In genomic region chr20:35145141-35145564, GRCh38 we compare ENCODE assay signal across 8 cellular contexts. TPM values are rescaled to one million over a fixed set of nuclear protein-coding genes. Genes with fewer than 3 reads are reported as not detected.
DNase-seq lines count a peak whose midpoint lies in the region; ATAC-seq and TF ChIP-seq lines count a peak whose summit lies in the region.

No MANE protein-coding gene starts in this region.

- H2BK120ac ChIP-seq in mesendoderm (ENCODE audit: low read depth, low read length) = no peak overlapping the region

- no peaks in the 10 kb centered on the region for H4K20me1 ChIP-seq in Loucy (ENCODE audit: insufficient read depth, low read length, poor library complexity, severe bottlenecking)

- peaks cover 16% of the 10 kb centered on the region for H3K4me1 ChIP-seq in Loucy (ENCODE audit: insufficient read depth, low read length, poor library complexity, severe bottlenecking)
- H3K4me1 ChIP-seq in SJCRH30 = peaks cover 6% of the 10 kb centered on the region; the same call in 1 of the 2 replicates
- H3K4me1 ChIP-seq in effector memory CD4-positive, alpha-beta T cell (ENCODE audit: control insufficient read depth, insufficient read depth, low read length, poor library complexity, severe bottlenecking) = peaks cover 10% of the 10 kb centered on the region
- H3K4me1 ChIP-seq in mesendoderm (ENCODE audit: control insufficient read depth, low read depth, low read length) = peaks cover 2% of the 10 kb centered on the region

- no peak overlapping the region for H3K4me3 ChIP-seq in Loucy (ENCODE audit: low read length, poor library complexity, severe bottlenecking)
- no peak overlapping the region for H3K4me3 ChIP-seq in SJCRH30
- H3K4me3 ChIP-seq in effector memory CD4-positive, alpha-beta T cell (ENCODE audit: insufficient read depth, low read depth, low read length, poor library complexity, severe bottlenecking) = no peak overlapping the region
- H3K4me3 ChIP-seq in mesendoderm (ENCODE audit: low read length) = no peak overlapping the region

- H3K9me3 ChIP-seq in Loucy (ENCODE audit: insufficient read depth, low read depth, low read length) (no peaks in the 10 kb centered on the region), SJCRH30 (replicated peaks) (no peaks in the 10 kb centered on the region)
- no peaks in the 10 kb centered on the region for H3K9me3 ChIP-seq in effector memory CD4-positive, alpha-beta T cell (ENCODE audit: control insufficient read depth, low read length)

- H3K4me1 Mint-ChIP-seq in activated T-cell treated with anti-CD3 and anti-CD28 coated beads, Interleukin-2, amount 50 U/mL, for 4 hours (ENCODE audit: low read depth) = peaks cover 39% of the 10 kb centered on the region

- H3K4me3 Mint-ChIP-seq in activated T-cell treated with anti-CD3 and anti-CD28 coated beads, Interleukin-2, amount 50 U/mL, for 4 hours = peak overlapping the region; percentile 37

- H3F3A ChIP-seq in Loucy (ENCODE audit: low read depth) = no peaks in the 10 kb centered on the region

- no peaks in the 10 kb centered on the region for H3K27me3 ChIP-seq in Loucy (ENCODE audit: insufficient read depth, low read length, poor library complexity, severe bottlenecking)
- no peaks in the 10 kb centered on the region for H3K27me3 ChIP-seq in SJCRH30
- H3K27me3 ChIP-seq in effector memory CD4-positive, alpha-beta T cell (replicated peaks; ENCODE audit: control insufficient read depth, insufficient read depth, low read length, poor library complexity, severe bottlenecking) = no peaks in the 10 kb centered on the region
- no peaks in the 10 kb centered on the region for H3K27me3 ChIP-seq in mesendoderm (ENCODE audit: insufficient read depth, low read length, poor library complexity)

- H3K9ac ChIP-seq in Loucy (ENCODE audit: low read depth, low read length, poor library complexity, severe bottlenecking) = no peak overlapping the region
- H3K9ac ChIP-seq in mesendoderm (ENCODE audit: low read length) = no peak overlapping the region

- TF ChIP-seq CTCF in Loucy (conservative IDR thresholded peaks at IDR 0.05; ENCODE audit: low read length) = peak; percentile 94

- no peak overlapping the region for H3K23ac ChIP-seq in mesendoderm (ENCODE audit: low read length)

- no peak overlapping the region for H3K4me2 ChIP-seq in Loucy (ENCODE audit: low read depth, low read length, poor library complexity, severe bottlenecking)
- no peak overlapping the region for H3K4me2 ChIP-seq in mesendoderm (ENCODE audit: low read length)

- H4K5ac ChIP-seq in mesendoderm (ENCODE audit: low read length) = no peak overlapping the region

- no peak overlapping the region for H3K4ac ChIP-seq in mesendoderm (ENCODE audit: low read depth, low read length)

- no CpG with 5 or more reads among the region's 2 CpGs for WGBS in mesendoderm (ENCODE audit: extremely low coverage, insufficient coverage, low lambda C conversion rate)

- no peak overlapping the region for H4K8ac ChIP-seq in mesendoderm (ENCODE audit: low read depth, low read length)

- H3K9me3 Mint-ChIP-seq in activated T-cell treated with anti-CD3 and anti-CD28 coated beads, Interleukin-2, amount 50 U/mL, for 4 hours = no peaks in the 10 kb centered on the region

- H3K79me1 ChIP-seq in mesendoderm (ENCODE audit: low read length) = no peaks in the 10 kb centered on the region

- no peak for ATAC-seq in activated T-cell treated with anti-CD3 and anti-CD28 coated beads, Interleukin-2, amount 50 U/mL, for 4 hours
- no peak for ATAC-seq in HG03108 (IDR thresholded peaks at IDR 0.05; ENCODE audit: unreplicated experiment)
- ATAC-seq in GM19397 (IDR thresholded peaks at IDR 0.05; ENCODE audit: unreplicated experiment) = no peak

- H3K18ac ChIP-seq in mesendoderm (ENCODE audit: low read length) = no peak overlapping the region

- H3K36me3 Mint-ChIP-seq in activated T-cell treated with anti-CD3 and anti-CD28 coated beads, Interleukin-2, amount 50 U/mL, for 4 hours (ENCODE audit: insufficient read depth) = peaks cover 17% of the 10 kb centered on the region

- DNase-seq in activated T-cell treated with anti-CD3 and anti-CD28 coated beads, Interleukin-2, amount 50 U/mL, for 4 hours = no peak
- DNase-seq in activated T-cell treated with anti-CD3 and anti-CD28 coated beads, Interleukin-2, amount 50 U/mL, for 48 hours = no peak
- DNase-seq in SJCRH30 (peak; percentile 34 to 81), mesendoderm (peak; percentile 69)
- peak in 1 of 3 donors; percentile 6 for DNase-seq in effector memory CD4-positive, alpha-beta T cell

- H3K56ac ChIP-seq in mesendoderm (ENCODE audit: low read length) = no peak overlapping the region

- H3K27me3 Mint-ChIP-seq in activated T-cell treated with anti-CD3 and anti-CD28 coated beads, Interleukin-2, amount 50 U/mL, for 4 hours (ENCODE audit: low read depth) = no peaks in the 10 kb centered on the region

- no peak overlapping the region for H2AK5ac ChIP-seq in mesendoderm (ENCODE audit: low read length)

- H3K27ac ChIP-seq in SJCRH30 (no peak overlapping the region), mesendoderm (ENCODE audit: low read depth, low read length) (no peak overlapping the region)
- peak overlapping the region; percentile 33 for H3K27ac ChIP-seq in effector memory CD4-positive, alpha-beta T cell (ENCODE audit: insufficient read depth, low read length, poor library complexity, severe bottlenecking)

- peaks cover 8% of the 10 kb centered on the region for H3K79me2 ChIP-seq in Loucy (ENCODE audit: insufficient read depth, low read length)
- no peaks in the 10 kb centered on the region for H3K79me2 ChIP-seq in mesendoderm (ENCODE audit: control insufficient read depth, insufficient read depth, low read length)

- H3K9me2 ChIP-seq in Loucy (replicated peaks; ENCODE audit: low read depth, low read length) = no peaks in the 10 kb centered on the region

- no peak overlapping the region for H2BK5ac ChIP-seq in mesendoderm (ENCODE audit: low read length)

- H3K36me3 ChIP-seq in Loucy (ENCODE audit: insufficient read depth, low read length) (no peaks in the 10 kb centered on the region), SJCRH30 (no peaks in the 10 kb centered on the region), mesendoderm (ENCODE audit: control insufficient read depth, insufficient read depth, low read length) (no peaks in the 10 kb centered on the region)
- H3K36me3 ChIP-seq in effector memory CD4-positive, alpha-beta T cell (ENCODE audit: control insufficient read depth, insufficient read depth, low read length) = peaks cover 22% of the 10 kb centered on the region

- no peak overlapping the region for H2BK15ac ChIP-seq in mesendoderm (replicated peaks; ENCODE audit: low read depth)

- H2AFZ ChIP-seq in Loucy (ENCODE audit: low read length) = no peak overlapping the region

RNA-seq across cellular contexts. Expression of gene EDEM2, which starts 2.0 kb away (rescaled TPM):
- total RNA-seq in activated T-cell treated with anti-CD3 and anti-CD28 coated beads, Interleukin-2, amount 50 U/mL, for 4 hours = 10 to 100 TPM; 14.0 to 16.9 (median 16.7) TPM
- 19.2 and 19.4 TPM in 2 replicates for total RNA-seq in SJCRH30 (2014; rRNA removed; shearing (Covaris generic))
- polyA plus RNA-seq in mesendoderm (2013, experiment 1 of 2) = 7.7 TPM
- 7.5 TPM for polyA plus RNA-seq in mesendoderm (2013, experiment 2 of 2)

RNA-seq across cellular contexts. Expression of gene PROCR, which starts 26.7 kb away (rescaled TPM):
- 1 to 10 TPM; 1.1 to 1.4 (median 1.2) TPM for total RNA-seq in activated T-cell treated with anti-CD3 and anti-CD28 coated beads, Interleukin-2, amount 50 U/mL, for 4 hours
- total RNA-seq in SJCRH30 (2014; rRNA removed; shearing (Covaris generic)) = 9.0 and 9.6 TPM in 2 replicates
- 7.1 TPM for polyA plus RNA-seq in mesendoderm (2013, experiment 1 of 2)
- polyA plus RNA-seq in mesendoderm (2013, experiment 2 of 2) = 8.0 TPM

RNA-seq across cellular contexts. Expression of gene TRPC4AP, which starts 52.5 kb away (rescaled TPM):
- 10 to 100 TPM; 46.2 to 49.7 (median 47.2) TPM for total RNA-seq in activated T-cell treated with anti-CD3 and anti-CD28 coated beads, Interleukin-2, amount 50 U/mL, for 4 hours
- 67.0 and 68.9 TPM in 2 replicates for total RNA-seq in SJCRH30 (2014; rRNA removed; shearing (Covaris generic))
- 40.6 TPM for polyA plus RNA-seq in mesendoderm (2013, experiment 1 of 2)
- polyA plus RNA-seq in mesendoderm (2013, experiment 2 of 2) = 40.7 TPM

Comparison
In these comparisons a context has a peak if more than half of its experiments do, and no peak if none do; other contexts are left out.
1. DNase-seq: peak in SJCRH30 (2 of 2) and mesendoderm (single experiment); none in activated T-cell treated with anti-CD3 and anti-CD28 coated beads, Interleukin-2, amount 50 U/mL, for 4 hours (single experiment) and activated T-cell treated with anti-CD3 and anti-CD28 coated beads, Interleukin-2, amount 50 U/mL, for 48 hours (0 of 2).